In the genomic region with DNA sequence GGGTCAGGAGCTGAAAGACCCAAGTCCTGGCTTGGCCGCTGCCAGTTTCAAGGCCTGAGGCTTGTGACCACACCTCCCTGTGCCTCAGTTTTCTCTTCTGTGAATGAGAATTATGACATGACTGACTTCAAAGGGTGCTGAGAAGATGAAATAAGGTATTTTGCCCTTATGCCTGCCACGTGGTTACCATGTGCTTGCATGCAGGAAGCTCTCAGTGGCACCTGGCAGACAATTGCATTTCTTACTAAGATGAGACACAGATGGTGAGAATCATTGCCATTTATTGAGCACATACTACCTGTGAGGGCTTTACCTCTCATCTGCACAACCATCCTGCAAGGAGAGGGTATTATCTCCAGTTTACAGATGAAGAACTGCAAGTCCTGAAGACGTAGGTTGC, we compare ENCODE assay signal across 24 cellular contexts.
"Had no signal": no experiment of that assay in that cellular context is flagged by ENCODE, and none has a peak within 500 bp of the region (broad histone marks: within the 10 kb centered on the region; RNA-seq: fewer than 3 reads in every experiment).

No MANE protein-coding gene starts in this region.

- DNase-seq: activated CD8-positive, alpha-beta T cell treated with anti-CD3 and anti-CD28 coated beads for 36 hours; activated gamma-delta T cell; activated naive CD4-positive, alpha-beta T cell treated with anti-CD3 and anti-CD28 coated beads, Interleukin-2, amount 10 ng/mL, durations not matched to agents 7 days and 5 days; activated T-cell treated with anti-CD3 and anti-CD28 coated beads, Interleukin-2, amount 50 U/mL, for 1 hour; activated T-cell treated with anti-CD3 and anti-CD28 coated beads, Interleukin-2, amount 50 U/mL, for 72 hours; anterior cingulate cortex; caudate nucleus; MM.1S; MV-4-11; NCI-H1092; NCI-H1436 treated with DMSO at 0.1 percent for 48 hours; NCI-H1694 treated with DMSO at 0.1 percent for 48 hours; NCI-H2029; NCI-H345; NCI-H524 treated with DMSO at 0.1 percent for 48 hours; SIG-M5; SW 1271; T-helper 1 cell; T1000 had no signal

- H3K9me3 Mint-ChIP-seq: activated CD8-positive, alpha-beta T cell treated with anti-CD3 and anti-CD28 coated beads for 36 hours; activated naive CD4-positive, alpha-beta T cell treated with anti-CD3 and anti-CD28 coated beads, Interleukin-2, amount 10 ng/mL, durations not matched to agents 7 days and 5 days; activated T-cell treated with anti-CD3 and anti-CD28 coated beads, Interleukin-2, amount 50 U/mL, for 72 hours; activated T-helper 2 cell treated with anti-CD3 and anti-CD28 coated beads, Interferon-gamma antibody, Interleukin-2, Interleukin-4, amounts not matched to agents 10 μg/mL and 5 μg/mL and 100 μg/mL, durations not matched to agents 14 hours and 24 hours and 36 hours; brain had no signal

- H3K27ac Mint-ChIP-seq: activated CD8-positive, alpha-beta T cell treated with anti-CD3 and anti-CD28 coated beads for 36 hours; activated T-cell treated with anti-CD3 and anti-CD28 coated beads, Interleukin-2, amount 50 U/mL, for 72 hours; activated T-helper 2 cell treated with anti-CD3 and anti-CD28 coated beads, Interferon-gamma antibody, Interleukin-2, Interleukin-4, amounts not matched to agents 10 μg/mL and 5 μg/mL and 100 μg/mL, durations not matched to agents 14 hours and 24 hours and 36 hours; brain had no signal

- H3K4me3 Mint-ChIP-seq: activated CD8-positive, alpha-beta T cell treated with anti-CD3 and anti-CD28 coated beads for 36 hours; activated naive CD4-positive, alpha-beta T cell treated with anti-CD3 and anti-CD28 coated beads, Interleukin-2, amount 10 ng/mL, durations not matched to agents 7 days and 5 days; activated T-cell treated with anti-CD3 and anti-CD28 coated beads, Interleukin-2, amount 50 U/mL, for 72 hours; brain had no signal

- H3K36me3 Mint-ChIP-seq: activated naive CD4-positive, alpha-beta T cell treated with anti-CD3 and anti-CD28 coated beads, Interleukin-2, amount 10 ng/mL, durations not matched to agents 7 days and 5 days; brain had no signal

- H3K27ac ChIP-seq: KMS-11 had no signal

- H3K27me3 Mint-ChIP-seq: activated CD8-positive, alpha-beta T cell treated with anti-CD3 and anti-CD28 coated beads for 36 hours had no signal

- ATAC-seq: activated CD8-positive, alpha-beta T cell treated with anti-CD3 and anti-CD28 coated beads for 36 hours; activated T-cell treated with anti-CD3 and anti-CD28 coated beads, Interleukin-2, amount 50 U/mL, for 72 hours; Panc1; SK-N-SH treated with all-trans-retinoic acid at 6 μM for 48 hours had no signal
